1 cellular context compared by ENCODE assay signal in the genomic region with DNA sequence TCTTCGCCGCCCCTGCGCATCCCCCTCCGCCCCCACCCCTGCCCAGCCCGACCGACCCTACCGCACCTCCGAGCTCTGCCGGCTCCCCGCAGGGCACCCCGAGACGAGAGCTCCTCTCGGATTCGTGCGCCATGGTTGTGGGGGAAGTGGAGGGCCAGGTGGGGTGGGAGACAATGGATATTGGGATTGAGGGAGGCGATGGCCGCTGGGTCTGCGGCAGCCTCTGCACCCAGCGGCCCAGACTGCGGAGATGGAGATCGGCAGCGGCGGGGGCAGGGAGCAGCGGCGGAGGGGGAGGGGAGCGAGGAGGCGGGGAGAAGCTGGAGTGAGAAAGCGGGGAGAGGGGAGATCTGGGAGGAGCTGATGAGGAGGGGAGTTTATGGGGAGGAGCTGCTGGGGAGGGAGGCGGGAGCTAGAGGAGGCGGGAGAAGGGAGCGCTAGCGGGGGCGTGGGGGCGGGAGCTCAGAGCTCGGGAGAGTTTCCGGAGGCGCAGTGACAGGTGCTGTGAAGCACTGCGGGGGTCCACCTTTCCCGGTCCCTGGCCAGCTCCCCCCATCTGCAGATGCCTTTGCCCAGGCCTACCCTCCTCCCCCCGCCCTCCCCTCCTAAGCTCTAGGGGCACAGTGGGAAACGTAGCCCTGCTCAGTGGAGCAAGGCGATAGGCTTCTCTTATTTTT.
A peak's percentile ranks its signal among the peaks of the same experiment; 100 is the strongest.
TF ChIP-seq lines count a peak whose summit lies in the region.

A gene (minus strand): TSS at position 352 of the 677 bp plus-strand sequence. CDS start 219 bp downstream, at position 133.

TF ChIP-seq in K562, 482 proteins besides CTCF, POLR2A, EP300 and RAD21 (continued from another document and continues in another):
- TF ChIP-seq, protein P1, sequence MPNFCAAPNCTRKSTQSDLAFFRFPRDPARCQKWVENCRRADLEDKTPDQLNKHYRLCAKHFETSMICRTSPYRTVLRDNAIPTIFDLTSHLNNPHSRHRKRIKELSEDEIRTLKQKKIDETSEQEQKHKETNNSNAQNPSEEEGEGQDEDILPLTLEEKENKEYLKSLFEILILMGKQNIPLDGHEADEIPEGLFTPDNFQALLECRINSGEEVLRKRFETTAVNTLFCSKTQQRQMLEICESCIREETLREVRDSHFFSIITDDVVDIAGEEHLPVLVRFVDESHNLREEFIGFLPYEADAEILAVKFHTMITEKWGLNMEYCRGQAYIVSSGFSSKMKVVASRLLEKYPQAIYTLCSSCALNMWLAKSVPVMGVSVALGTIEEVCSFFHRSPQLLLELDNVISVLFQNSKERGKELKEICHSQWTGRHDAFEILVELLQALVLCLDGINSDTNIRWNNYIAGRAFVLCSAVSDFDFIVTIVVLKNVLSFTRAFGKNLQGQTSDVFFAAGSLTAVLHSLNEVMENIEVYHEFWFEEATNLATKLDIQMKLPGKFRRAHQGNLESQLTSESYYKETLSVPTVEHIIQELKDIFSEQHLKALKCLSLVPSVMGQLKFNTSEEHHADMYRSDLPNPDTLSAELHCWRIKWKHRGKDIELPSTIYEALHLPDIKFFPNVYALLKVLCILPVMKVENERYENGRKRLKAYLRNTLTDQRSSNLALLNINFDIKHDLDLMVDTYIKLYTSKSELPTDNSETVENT (CRISPR knock-in tag; IDR thresholded peaks at IDR 0.05): no peak
- no peak for TF ChIP-seq U2AF1 (optimal IDR thresholded peaks at IDR 0.05; ENCODE audit: low read depth, low read length)
- no peak for TF ChIP-seq POLR2AphosphoS2 (IDR thresholded peaks at IDR 0.05; ENCODE audit: low read length)
- TF ChIP-seq ZBTB8A (IDR thresholded peaks at IDR 0.05; ENCODE audit: partially characterized antibody): no peak
- TF ChIP-seq ZNF785 (CRISPR knock-in tag; IDR thresholded peaks at IDR 0.05): no peak
- TF ChIP-seq, protein P2, sequence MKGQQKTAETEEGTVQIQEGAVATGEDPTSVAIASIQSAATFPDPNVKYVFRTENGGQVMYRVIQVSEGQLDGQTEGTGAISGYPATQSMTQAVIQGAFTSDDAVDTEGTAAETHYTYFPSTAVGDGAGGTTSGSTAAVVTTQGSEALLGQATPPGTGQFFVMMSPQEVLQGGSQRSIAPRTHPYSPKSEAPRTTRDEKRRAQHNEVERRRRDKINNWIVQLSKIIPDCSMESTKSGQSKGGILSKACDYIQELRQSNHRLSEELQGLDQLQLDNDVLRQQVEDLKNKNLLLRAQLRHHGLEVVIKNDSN (CRISPR knock-in tag; IDR thresholded peaks at IDR 0.05): no peak
- peak; percentile 30; the same call in 1 of the 2 replicates for TF ChIP-seq NCOR1 (IDR thresholded peaks at IDR 0.05)
- peak; percentile 62; the same call in 1 of the 2 replicates for TF ChIP-seq ZBTB7A (IDR thresholded peaks at IDR 0.05; ENCODE audit: borderline replicate concordance, control insufficient read depth, low read depth, low read length)
- TF ChIP-seq HEY1 (CRISPR knock-in tag; IDR thresholded peaks at IDR 0.05; ENCODE audit: borderline replicate concordance): no peak
- no peak for TF ChIP-seq ASH1L (IDR thresholded peaks at IDR 0.05; ENCODE audit: borderline replicate concordance, low read depth, partially characterized antibody)
- TF ChIP-seq TAF15 (IDR thresholded peaks at IDR 0.05; ENCODE audit: low read depth, low read length): no peak
- TF ChIP-seq SUPT5H (IDR thresholded peaks at IDR 0.05): peak; percentile 68
- no peak for TF ChIP-seq DMBX1 (CRISPR knock-in tag; IDR thresholded peaks at IDR 0.05; ENCODE audit: borderline replicate concordance)
- TF ChIP-seq FIP1L1 (IDR thresholded peaks at IDR 0.05; ENCODE audit: low read depth, low read length, poor library complexity, severe bottlenecking): no peak
- TF ChIP-seq MCM2 (IDR thresholded peaks at IDR 0.05; ENCODE audit: low read depth): no peak
- TF ChIP-seq, protein P3, sequence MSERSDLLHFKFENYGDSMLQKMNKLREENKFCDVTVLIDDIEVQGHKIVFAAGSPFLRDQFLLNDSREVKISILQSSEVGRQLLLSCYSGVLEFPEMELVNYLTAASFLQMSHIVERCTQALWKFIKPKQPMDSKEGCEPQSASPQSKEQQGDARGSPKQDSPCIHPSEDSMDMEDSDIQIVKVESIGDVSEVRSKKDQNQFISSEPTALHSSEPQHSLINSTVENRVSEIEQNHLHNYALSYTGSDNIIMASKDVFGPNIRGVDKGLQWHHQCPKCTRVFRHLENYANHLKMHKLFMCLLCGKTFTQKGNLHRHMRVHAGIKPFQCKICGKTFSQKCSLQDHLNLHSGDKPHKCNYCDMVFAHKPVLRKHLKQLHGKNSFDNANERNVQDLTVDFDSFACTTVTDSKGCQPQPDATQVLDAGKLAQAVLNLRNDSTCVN (CRISPR knock-in tag; IDR thresholded peaks at IDR 0.05): no peak
- TF ChIP-seq, protein P4, sequence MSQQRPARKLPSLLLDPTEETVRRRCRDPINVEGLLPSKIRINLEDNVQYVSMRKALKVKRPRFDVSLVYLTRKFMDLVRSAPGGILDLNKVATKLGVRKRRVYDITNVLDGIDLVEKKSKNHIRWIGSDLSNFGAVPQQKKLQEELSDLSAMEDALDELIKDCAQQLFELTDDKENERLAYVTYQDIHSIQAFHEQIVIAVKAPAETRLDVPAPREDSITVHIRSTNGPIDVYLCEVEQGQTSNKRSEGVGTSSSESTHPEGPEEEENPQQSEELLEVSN (IDR thresholded peaks at IDR 0.05; ENCODE audit: borderline replicate concordance in 1 of 2, extremely low read depth in 1 of 2, insufficient read depth in 1 of 2, insufficient read length in 1 of 2, low read depth in 1 of 2, low read length in 1 of 2, poor library complexity in 1 of 2, severe bottlenecking in 1 of 2): peak in 1 of 2 experiments; percentile 70
- no peak for TF ChIP-seq TFAM (CRISPR knock-in tag; conservative IDR thresholded peaks at IDR 0.05)
- no peak for TF ChIP-seq SRSF3 (IDR thresholded peaks at IDR 0.05; ENCODE audit: insufficient read depth, low read length)
- TF ChIP-seq NUFIP1 (IDR thresholded peaks at IDR 0.05; ENCODE audit: partially characterized antibody): no peak
- 0 out of 4 replicates have a peak, but pooled peaks of 1 of the 2 experiments have one; percentile 41 for TF ChIP-seq NONO (IDR thresholded peaks at IDR 0.05; ENCODE audit: low read depth in 2 of 2, low read length in 1 of 2)
- peak; percentile 53 for TF ChIP-seq ZFX (CRISPR knock-in tag; IDR thresholded peaks at IDR 0.05)
- TF ChIP-seq TCF7L2 (IDR thresholded peaks at IDR 0.05; ENCODE audit: low read depth, low read length): peak; percentile 37; the same call in 1 of the 2 replicates
- TF ChIP-seq MXI1 (IDR thresholded peaks at IDR 0.05; ENCODE audit: low read depth, low read length): no peak
- no peak for TF ChIP-seq SREBF2 (CRISPR knock-in tag; IDR thresholded peaks at IDR 0.05)
- TF ChIP-seq, protein P5, sequence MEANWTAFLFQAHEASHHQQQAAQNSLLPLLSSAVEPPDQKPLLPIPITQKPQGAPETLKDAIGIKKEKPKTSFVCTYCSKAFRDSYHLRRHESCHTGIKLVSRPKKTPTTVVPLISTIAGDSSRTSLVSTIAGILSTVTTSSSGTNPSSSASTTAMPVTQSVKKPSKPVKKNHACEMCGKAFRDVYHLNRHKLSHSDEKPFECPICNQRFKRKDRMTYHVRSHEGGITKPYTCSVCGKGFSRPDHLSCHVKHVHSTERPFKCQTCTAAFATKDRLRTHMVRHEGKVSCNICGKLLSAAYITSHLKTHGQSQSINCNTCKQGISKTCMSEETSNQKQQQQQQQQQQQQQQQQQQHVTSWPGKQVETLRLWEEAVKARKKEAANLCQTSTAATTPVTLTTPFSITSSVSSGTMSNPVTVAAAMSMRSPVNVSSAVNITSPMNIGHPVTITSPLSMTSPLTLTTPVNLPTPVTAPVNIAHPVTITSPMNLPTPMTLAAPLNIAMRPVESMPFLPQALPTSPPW (CRISPR knock-in tag; IDR thresholded peaks at IDR 0.05): peak; percentile 90
- TF ChIP-seq, protein P6, sequence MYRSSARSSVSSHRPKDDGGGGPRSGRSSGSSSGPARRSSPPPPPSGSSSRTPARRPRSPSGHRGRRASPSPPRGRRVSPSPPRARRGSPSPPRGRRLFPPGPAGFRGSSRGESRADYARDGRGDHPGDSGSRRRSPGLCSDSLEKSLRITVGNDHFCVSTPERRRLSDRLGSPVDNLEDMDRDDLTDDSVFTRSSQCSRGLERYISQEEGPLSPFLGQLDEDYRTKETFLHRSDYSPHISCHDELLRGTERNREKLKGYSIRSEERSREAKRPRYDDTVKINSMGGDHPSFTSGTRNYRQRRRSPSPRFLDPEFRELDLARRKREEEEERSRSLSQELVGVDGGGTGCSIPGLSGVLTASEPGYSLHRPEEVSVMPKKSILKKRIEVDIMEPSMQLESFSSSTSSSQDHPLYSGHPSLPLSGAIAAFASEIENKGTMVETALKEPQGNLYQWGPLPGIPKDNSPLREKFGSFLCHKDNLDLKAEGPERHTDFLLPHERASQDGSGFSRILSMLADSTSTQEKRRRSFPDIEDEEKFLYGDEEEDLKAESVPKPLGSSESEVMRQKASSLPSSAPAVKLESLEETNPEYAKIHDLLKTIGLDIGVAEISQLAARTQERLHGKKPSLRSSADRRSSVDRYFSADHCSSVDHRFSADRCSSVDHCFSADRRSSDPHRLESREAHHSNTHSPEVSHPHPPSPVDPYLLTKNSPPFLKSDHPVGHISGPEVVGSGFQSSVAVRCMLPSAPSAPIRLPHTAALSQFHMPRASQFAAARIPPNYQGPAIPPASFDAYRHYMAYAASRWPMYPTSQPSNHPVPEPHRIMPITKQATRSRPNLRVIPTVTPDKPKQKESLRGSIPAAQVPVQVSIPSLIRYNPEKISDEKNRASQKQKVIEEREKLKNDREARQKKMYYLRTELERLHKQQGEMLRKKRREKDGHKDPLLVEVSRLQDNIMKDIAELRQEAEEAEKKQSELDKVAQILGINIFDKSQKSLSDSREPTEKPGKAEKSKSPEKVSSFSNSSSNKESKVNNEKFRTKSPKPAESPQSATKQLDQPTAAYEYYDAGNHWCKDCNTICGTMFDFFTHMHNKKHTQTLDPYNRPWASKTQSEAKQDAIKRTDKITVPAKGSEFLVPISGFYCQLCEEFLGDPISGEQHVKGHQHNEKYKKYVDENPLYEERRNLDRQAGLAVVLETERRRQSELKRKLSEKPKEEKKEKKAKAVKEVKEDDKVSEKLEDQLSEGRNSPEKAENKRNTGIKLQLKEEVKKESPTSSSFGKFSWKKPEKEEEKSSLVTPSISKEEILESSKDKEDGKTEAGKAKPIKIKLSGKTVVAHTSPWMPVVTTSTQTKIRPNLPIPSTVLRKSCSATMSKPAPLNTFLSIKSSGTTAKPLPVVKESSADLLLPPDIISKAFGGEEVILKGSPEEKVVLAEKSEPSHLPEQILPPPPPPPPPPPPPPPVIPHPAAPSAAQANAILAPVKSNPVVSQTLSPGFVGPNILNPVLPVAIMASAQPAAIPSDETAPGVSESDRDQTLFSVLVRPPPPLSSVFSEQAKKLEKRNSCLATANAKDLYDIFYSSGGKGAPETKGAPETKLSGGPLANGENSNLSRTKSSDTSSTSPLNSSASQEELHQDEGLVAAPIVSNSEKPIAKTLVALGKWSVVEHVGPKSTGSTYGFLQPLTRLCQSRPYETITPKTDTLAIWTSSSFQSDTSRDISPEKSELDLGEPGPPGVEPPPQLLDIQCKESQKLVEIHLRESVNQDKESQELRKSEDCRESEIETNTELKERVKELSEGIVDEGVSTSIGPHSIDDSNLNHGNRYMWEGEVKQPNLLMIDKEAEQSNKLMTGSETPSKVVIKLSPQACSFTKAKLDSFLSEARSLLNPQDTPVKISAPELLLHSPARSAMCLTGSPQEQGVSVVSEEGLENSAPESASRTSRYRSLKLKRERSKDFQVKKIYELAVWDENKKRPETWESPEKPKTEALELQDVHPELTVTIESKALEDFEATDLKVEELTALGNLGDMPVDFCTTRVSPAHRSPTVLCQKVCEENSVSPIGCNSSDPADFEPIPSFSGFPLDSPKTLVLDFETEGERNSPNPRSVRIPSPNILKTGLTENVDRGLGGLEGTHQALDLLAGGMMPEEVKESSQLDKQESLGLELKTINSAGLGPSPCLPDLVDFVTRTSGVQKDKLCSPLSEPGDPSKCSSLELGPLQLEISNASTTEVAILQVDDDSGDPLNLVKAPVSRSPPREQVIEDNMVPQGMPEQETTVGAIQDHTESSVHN (IDR thresholded peaks at IDR 0.05; ENCODE audit: borderline replicate concordance in 1 of 2, low read depth in 1 of 2): no peak
- peak; percentile 64 for TF ChIP-seq PRPF4 (IDR thresholded peaks at IDR 0.05; ENCODE audit: insufficient read depth, low read depth, low read length, poor library complexity, severe bottlenecking)
- TF ChIP-seq RCOR1 (IDR thresholded peaks at IDR 0.05; ENCODE audit: borderline replicate concordance in 1 of 2, low read depth in 2 of 2, low read length in 2 of 2): no peak
- TF ChIP-seq ATF7 (IDR thresholded peaks at IDR 0.05): peak; percentile 62
- TF ChIP-seq, protein P7, sequence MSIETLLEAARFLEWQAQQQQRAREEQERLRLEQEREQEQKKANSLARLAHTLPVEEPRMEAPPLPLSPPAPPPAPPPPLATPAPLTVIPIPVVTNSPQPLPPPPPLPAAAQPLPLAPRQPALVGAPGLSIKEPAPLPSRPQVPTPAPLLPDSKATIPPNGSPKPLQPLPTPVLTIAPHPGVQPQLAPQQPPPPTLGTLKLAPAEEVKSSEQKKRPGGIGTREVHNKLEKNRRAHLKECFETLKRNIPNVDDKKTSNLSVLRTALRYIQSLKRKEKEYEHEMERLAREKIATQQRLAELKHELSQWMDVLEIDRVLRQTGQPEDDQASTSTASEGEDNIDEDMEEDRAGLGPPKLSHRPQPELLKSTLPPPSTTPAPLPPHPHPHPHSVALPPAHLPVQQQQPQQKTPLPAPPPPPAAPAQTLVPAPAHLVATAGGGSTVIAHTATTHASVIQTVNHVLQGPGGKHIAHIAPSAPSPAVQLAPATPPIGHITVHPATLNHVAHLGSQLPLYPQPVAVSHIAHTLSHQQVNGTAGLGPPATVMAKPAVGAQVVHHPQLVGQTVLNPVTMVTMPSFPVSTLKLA (conservative IDR thresholded peaks at IDR 0.05): 0 out of 4 replicates have a peak, but pooled peaks of 1 of the 2 experiments have one; percentile 17
- no peak for TF ChIP-seq CAMTA2 (CRISPR knock-in tag; conservative IDR thresholded peaks at IDR 0.05)
- TF ChIP-seq, protein P8, sequence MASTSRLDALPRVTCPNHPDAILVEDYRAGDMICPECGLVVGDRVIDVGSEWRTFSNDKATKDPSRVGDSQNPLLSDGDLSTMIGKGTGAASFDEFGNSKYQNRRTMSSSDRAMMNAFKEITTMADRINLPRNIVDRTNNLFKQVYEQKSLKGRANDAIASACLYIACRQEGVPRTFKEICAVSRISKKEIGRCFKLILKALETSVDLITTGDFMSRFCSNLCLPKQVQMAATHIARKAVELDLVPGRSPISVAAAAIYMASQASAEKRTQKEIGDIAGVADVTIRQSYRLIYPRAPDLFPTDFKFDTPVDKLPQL (IDR thresholded peaks at IDR 0.05; ENCODE audit: extremely low read depth, insufficient read length): no peak
